ENCODE assay signal across 1 cellular context in the genomic region with DNA sequence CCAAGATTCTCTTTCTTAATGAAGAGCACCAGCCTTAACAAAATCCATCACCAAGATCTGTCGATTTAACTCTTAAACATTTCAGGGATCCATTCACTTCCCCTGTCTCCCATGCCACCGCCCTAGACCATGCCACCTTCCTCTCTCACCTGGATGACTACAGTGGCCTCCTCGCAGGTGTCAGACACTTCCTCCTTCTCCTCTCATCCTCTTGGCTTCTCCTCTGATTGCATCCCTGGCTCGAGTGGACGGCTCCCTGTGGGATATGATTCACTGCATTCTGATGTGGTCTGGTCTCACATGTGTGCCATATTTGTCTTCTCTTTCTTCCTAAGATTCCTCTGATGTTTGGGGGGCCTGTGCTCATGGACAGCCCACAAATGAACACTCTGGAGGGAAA.
TF ChIP-seq lines count a peak whose summit lies in the region.

No MANE protein-coding gene starts in this region.

TF ChIP-seq in K562, 482 proteins besides CTCF, POLR2A, EP300 and RAD21 (continued from another document):
- TF ChIP-seq ATF2 (CRISPR knock-in tag; IDR thresholded peaks at IDR 0.05) (no peak), MITF (IDR thresholded peaks at IDR 0.05) (no peak), RBM25 (IDR thresholded peaks at IDR 0.05; ENCODE audit: low read depth, low read length, severe bottlenecking) (no peak), E2F6 (IDR thresholded peaks at IDR 0.05; ENCODE audit: borderline replicate concordance in 1 of 2, extremely low read depth in 1 of 2, insufficient read depth in 1 of 2, insufficient read length in 1 of 2, low read depth in 1 of 2, low read length in 1 of 2, poor library complexity in 1 of 2, severe bottlenecking in 1 of 2) (no peak), TFE3 (CRISPR knock-in tag; IDR thresholded peaks at IDR 0.05) (no peak), E2F8 (IDR thresholded peaks at IDR 0.05; ENCODE audit: low read depth, partially characterized antibody) (no peak), KLF6 (CRISPR knock-in tag; IDR thresholded peaks at IDR 0.05; ENCODE audit: borderline replicate concordance) (no peak)
